ENCODE assay signal across 8 cellular contexts in genomic region chr6:108781419-108782110, GRCh38.
A peak's percentile ranks its signal among the peaks of the same experiment; 100 is the strongest.
DNase-seq lines count a peak whose midpoint lies in the region; ATAC-seq, FAIRE-seq and TF ChIP-seq lines count a peak whose summit lies in the region.

No MANE protein-coding gene starts in this region.

- WGBS in A549 (ENCODE audit: missing lambda C conversion rate): 90% methylated on average over 14 of the region's 14 CpGs

- no peak for TF ChIP-seq RAD21 in A549 (conservative IDR thresholded peaks at IDR 0.05 in 1 of 2, IDR thresholded peaks at IDR 0.05 in 1 of 2)

- no peak for TF ChIP-seq EP300 in A549 (IDR thresholded peaks at IDR 0.05)

- no peak for FAIRE-seq in A549 (lab: Jason Lieb, UNC)

- H3K4me3 ChIP-seq in A549 (peak overlapping the region; percentile 44), NB4 (ENCODE audit: low read depth, low read length) (peak overlapping the region; percentile 49), choroid plexus epithelial cell (ENCODE audit: low read depth, low read length) (peak overlapping the region; percentile 70)

- CTCF ChIA-PET in A549 (lab: Yijun Ruan, JAX): interaction anchor here (0.6 to 2.0 kb wide), 11 partner anchors 16 to 257 kb away, joined by 3 to 7 read pairs (median 3); no protein-coding TSS in a partner anchor

- no peak for TF ChIP-seq POLR2A in A549 (IDR thresholded peaks at IDR 0.05; ENCODE audit: low read length)
- TF ChIP-seq POLR2A in NB4 (IDR thresholded peaks at IDR 0.05; ENCODE audit: extremely low read depth, insufficient read length): no peak

- POLR2A ChIA-PET in A549 (lab: Yijun Ruan, JAX): no interaction called here

- 0 out of 3 replicates have a peak, but pooled peaks cover 5% of the 10 kb centered on the region for H3K4me1 ChIP-seq in A549

- no peaks in the 10 kb centered on the region for H3K9me3 ChIP-seq in A549

- no peak for DNase-seq in A549 (ENCODE audit: low read depth in 1 of 2, low spot score in 1 of 2)
- no peak for DNase-seq in NB4 (ENCODE audit: low read depth)
- DNase-seq in choroid plexus epithelial cell (ENCODE audit: low read depth): peak; percentile 13
- peak; percentile 36 for DNase-seq in mucosa of gallbladder (ENCODE audit: low spot score)
- DNase-seq in NOMO-1 treated with DMSO at 0.1 percent for 48 hours (lab: John Stamatoyannopoulos, UW; ENCODE audit: unreplicated experiment): no peak
- no peak for DNase-seq in germinal center (ENCODE audit: low spot score)
- no peak for DNase-seq in GM10266 (ENCODE audit: extremely low spot score)

- H3K4me2 ChIP-seq in A549: peak overlapping the region; percentile 87

- no peak for TF ChIP-seq CTCF in A549 (IDR thresholded peaks at IDR 0.05)
- TF ChIP-seq CTCF in NB4 (IDR thresholded peaks at IDR 0.05; ENCODE audit: low read depth, low read length): no peak
- no peak for TF ChIP-seq CTCF in choroid plexus epithelial cell (conservative IDR thresholded peaks at IDR 0.05; ENCODE audit: low read depth, low read length)
- TF ChIP-seq CTCF in GM10266 (IDR thresholded peaks at IDR 0.05; ENCODE audit: control insufficient read depth, insufficient read depth, low read depth, missing control alignments): no peak

- ATAC-seq in A549 (no peak), HG03095 (IDR thresholded peaks at IDR 0.05; ENCODE audit: unreplicated experiment) (no peak)

- peak overlapping the region; percentile 64 to 74; a peak in 4 of 6 replicates for H3K27ac ChIP-seq in A549

TF ChIP-seq in A549, 52 proteins besides CTCF, POLR2A, EP300 and RAD21:
- TF ChIP-seq RFX5 (IDR thresholded peaks at IDR 0.05): no peak
- no peak for TF ChIP-seq ZFP36 (IDR thresholded peaks at IDR 0.05; ENCODE audit: borderline replicate concordance, partially characterized antibody)
- no peak for TF ChIP-seq HEYL (CRISPR knock-in tag; IDR thresholded peaks at IDR 0.05)
- no peak for TF ChIP-seq RNF2 (IDR thresholded peaks at IDR 0.05; ENCODE audit: borderline replicate concordance, low read depth)
- TF ChIP-seq CBX2 (IDR thresholded peaks at IDR 0.05; ENCODE audit: borderline replicate concordance, low read depth): no peak

Comparison
In these comparisons a context has a peak if more than half of its experiments do, and no peak if none do; other contexts are left out.
1. DNase-seq: peak in choroid plexus epithelial cell (single experiment) and mucosa of gallbladder (single experiment); none in A549 (0 of 2), NB4 (single experiment), NOMO-1 treated with DMSO at 0.1 percent for 48 hours (single experiment), germinal center (single experiment) and GM10266 (single experiment).
2. Peak in every context shown above with its lines, with median percentiles within 50 percentile points of each other: H3K4me3 ChIP-seq.